ENCODE assay signal across 8 cellular contexts in genomic region chr19:39341122-39341719, GRCh38. TPM values are rescaled to one million over a fixed set of nuclear protein-coding genes. Genes with fewer than 3 reads are reported as not detected.
A peak's percentile ranks its signal among the peaks of the same experiment; 100 is the strongest.
DNase-seq lines count a peak whose midpoint lies in the region; ATAC-seq, FAIRE-seq and TF ChIP-seq lines count a peak whose summit lies in the region.

No MANE protein-coding gene starts in this region.

- POLR2A ChIA-PET in endothelial cell of umbilical vein (lab: Charles Lee): no interaction called here

- intact Hi-C loops in endothelial cell of umbilical vein (cut with micrococcal nuclease): loop anchor here (1.0 to 5.0 kb wide), 2 partner anchors 50 to 91 kb away; partner anchors contain the start of genes MED29 and PAF1

- no peaks in the 10 kb centered on the region for H3K9me3 Mint-ChIP-seq in activated naive CD4-positive, alpha-beta T cell treated with anti-CD3 and anti-CD28 coated beads, Interleukin-2, amount 50 U/mL, for 24 hours

- H3K9me1 ChIP-seq in endothelial cell of umbilical vein (replicated peaks; ENCODE audit: control insufficient read depth, extremely low read depth, insufficient read depth, low read length): no peaks in the 10 kb centered on the region

- ATAC-seq in HG03439 (IDR thresholded peaks at IDR 0.05; ENCODE audit: unreplicated experiment): no peak
- no peak for ATAC-seq in GM19328 (IDR thresholded peaks at IDR 0.05; ENCODE audit: unreplicated experiment)

- H3K9ac ChIP-seq in endothelial cell of umbilical vein (replicated peaks; ENCODE audit: extremely low read depth, insufficient read depth, low read length) (peak overlapping the region; percentile 63), muscle layer of colon (ENCODE audit: low read length) (peak overlapping the region; percentile 82)

- no peak for DNase-seq in activated naive CD4-positive, alpha-beta T cell (lab: John Stamatoyannopoulos, UW)
- no peak for DNase-seq in SJSA1 (ENCODE audit: low read depth in 1 of 2, low spot score in 2 of 2)
- DNase-seq in endothelial cell of umbilical vein (ENCODE audit: low read depth, low spot score): no peak
- DNase-seq in NCI-H1436 treated with DMSO at 0.1 percent for 48 hours (lab: John Stamatoyannopoulos, UW): no peak

- H3K27ac ChIP-seq in SJSA1 (peak overlapping the region; percentile 29; the same call in 1 of the 2 replicates), endothelial cell of umbilical vein (ENCODE audit: insufficient read depth, low read depth, low read length) (peak overlapping the region; percentile 19), muscle layer of colon (ENCODE audit: low read depth, low read length) (peak overlapping the region; percentile 92)

- H3K4me3 Mint-ChIP-seq in activated naive CD4-positive, alpha-beta T cell treated with anti-CD3 and anti-CD28 coated beads, Interleukin-2, amount 50 U/mL, for 24 hours: peak overlapping the region; percentile 95

- no TSS peak for BruUV-seq in endothelial cell of umbilical vein (replicated peaks; lab: Mats Ljungman, UMichigan)

- no peaks in the 10 kb centered on the region for H3K27me3 ChIP-seq in SJSA1 (replicated peaks)
- no peaks in the 10 kb centered on the region for H3K27me3 ChIP-seq in endothelial cell of umbilical vein (ENCODE audit: control insufficient read depth in 2 of 2, insufficient read depth in 2 of 2, low read length in 2 of 2)
- no peaks in the 10 kb centered on the region for H3K27me3 ChIP-seq in muscle layer of colon (ENCODE audit: control insufficient read depth in 1 of 2, insufficient read depth in 2 of 2, low read length in 2 of 2)

- H3K4me3 ChIP-seq in SJSA1 (peak overlapping the region; percentile 58), endothelial cell of umbilical vein (replicated peaks in 1 of 3; ENCODE audit: insufficient read depth in 1 of 3, low read depth in 1 of 3, low read length in 3 of 3) (peak overlapping the region; percentile 40 to 73 (median 58)), muscle layer of colon (ENCODE audit: low read depth in 1 of 2, low read length in 2 of 2) (peak overlapping the region; percentile 85 to 99)

- H3K27ac Mint-ChIP-seq in activated naive CD4-positive, alpha-beta T cell treated with anti-CD3 and anti-CD28 coated beads, Interleukin-2, amount 50 U/mL, for 24 hours: peak overlapping the region; percentile 95

- dilution Hi-C loops in endothelial cell of umbilical vein (cut with MboI; ENCODE audit: extremely low pct_ligation_motif_present, low sequenced_read_pairs): no loop called here

- FAIRE-seq in endothelial cell of umbilical vein (lab: Jason Lieb, UNC): peak; percentile 54

- no peaks in the 10 kb centered on the region for H4K20me1 ChIP-seq in endothelial cell of umbilical vein (replicated peaks; ENCODE audit: control insufficient read depth, extremely low read depth, insufficient read depth, low read length)

- peak overlapping the region; percentile 44 for H3K4me2 ChIP-seq in endothelial cell of umbilical vein (ENCODE audit: insufficient read depth, low read length)

- H3K4me1 ChIP-seq in SJSA1 (replicated peaks) (peaks cover 16% of the 10 kb centered on the region), endothelial cell of umbilical vein (ENCODE audit: control insufficient read depth, extremely low read depth, insufficient read depth, low read length) (peaks cover 13% of the 10 kb centered on the region), muscle layer of colon (ENCODE audit: insufficient read depth, low read length) (peaks cover 38% of the 10 kb centered on the region)

- peaks cover 2% of the 10 kb centered on the region for H3K36me3 Mint-ChIP-seq in activated naive CD4-positive, alpha-beta T cell treated with anti-CD3 and anti-CD28 coated beads, Interleukin-2, amount 50 U/mL, for 24 hours

- H3K4me1 Mint-ChIP-seq in activated naive CD4-positive, alpha-beta T cell treated with anti-CD3 and anti-CD28 coated beads, Interleukin-2, amount 50 U/mL, for 24 hours: peaks cover 71% of the 10 kb centered on the region

- no peak for TF ChIP-seq POLR2A in endothelial cell of umbilical vein (IDR thresholded peaks at IDR 0.05; ENCODE audit: low read depth, low read length)

- peak overlapping the region; percentile 42 for H2AFZ ChIP-seq in endothelial cell of umbilical vein (ENCODE audit: low read depth, low read length)

- H3K79me2 ChIP-seq in endothelial cell of umbilical vein (ENCODE audit: control insufficient read depth, insufficient read depth, low read length): peaks cover 22% of the 10 kb centered on the region

- peak in 1 of 2 donors; percentile 35 for TF ChIP-seq CTCF in endothelial cell of umbilical vein (IDR thresholded peaks at IDR 0.05; ENCODE audit: extremely low read depth in 1 of 2, insufficient read depth in 1 of 2, low read depth in 1 of 2, low read length in 2 of 2)

- H3K9me3 ChIP-seq in SJSA1 (replicated peaks): no peaks in the 10 kb centered on the region
- H3K9me3 ChIP-seq in endothelial cell of umbilical vein (replicated peaks; ENCODE audit: control insufficient read depth, insufficient read depth, low read length): no peaks in the 10 kb centered on the region
- no peaks in the 10 kb centered on the region for H3K9me3 ChIP-seq in muscle layer of colon (ENCODE audit: low read length)

- H3K36me3 ChIP-seq in SJSA1: peaks cover 10% of the 10 kb centered on the region
- no peaks in the 10 kb centered on the region for H3K36me3 ChIP-seq in endothelial cell of umbilical vein (ENCODE audit: control insufficient read depth in 2 of 2, extremely low read depth in 1 of 2, insufficient read depth in 2 of 2, low read length in 2 of 2)
- H3K36me3 ChIP-seq in muscle layer of colon (ENCODE audit: insufficient read depth, low read length): peaks cover 10% of the 10 kb centered on the region

- CTCF ChIA-PET in endothelial cell of umbilical vein (lab: Charles Lee): interaction anchor here (0.6 to 1.5 kb wide), 5 partner anchors 13 to 379 kb away, joined by 3 to 5 read pairs (median 3); no protein-coding TSS in a partner anchor

- H3K27me3 Mint-ChIP-seq in activated naive CD4-positive, alpha-beta T cell treated with anti-CD3 and anti-CD28 coated beads, Interleukin-2, amount 50 U/mL, for 24 hours: no peaks in the 10 kb centered on the region

RNA-seq across cellular contexts. Expression of gene SAMD4B, which starts 1.0 kb away (rescaled TPM):
- total RNA-seq in SJSA1 (2014; rRNA removed; shearing (Covaris generic)): 48.5 and 49.7 TPM in 2 replicates
- 82.1 and 87.7 TPM in 2 replicates for total RNA-seq in endothelial cell of umbilical vein
- 84.2 and 98.0 TPM in 2 replicates for polyA plus RNA-seq in endothelial cell of umbilical vein
- polyA plus RNA-seq in endothelial cell of umbilical vein (2011; cell fraction: cytosol; rRNA removed): 53.6 and 62.8 TPM in 2 replicates
- polyA plus RNA-seq in endothelial cell of umbilical vein (2011; cell fraction: nucleus; rRNA removed): 78.4 and 97.3 TPM in 2 replicates
- polyA plus RNA-seq in endothelial cell of umbilical vein (2012): 66.5 and 79.2 TPM in 2 replicates
- 50.7 and 57.0 TPM in 2 replicates for polyA minus RNA-seq in endothelial cell of umbilical vein
- 55.6 TPM for polyA minus RNA-seq in endothelial cell of umbilical vein (2011; cell fraction: cytosol; rRNA and poly(A)+ RNA removed)
- polyA minus RNA-seq in endothelial cell of umbilical vein (2011; cell fraction: nucleus; rRNA and poly(A)+ RNA removed): 39.8 and 43.1 TPM in 2 replicates

RNA-seq across cellular contexts. Expression of gene GMFG, which starts 5.4 kb away (rescaled TPM):
- total RNA-seq in SJSA1 (2014; rRNA removed; shearing (Covaris generic)): 1.4 TPM in 1 of 2 replicates, not detected in the other
- 39.5 and 41.5 TPM in 2 replicates for total RNA-seq in endothelial cell of umbilical vein
- polyA plus RNA-seq in endothelial cell of umbilical vein: 9.2 and 13.7 TPM in 2 replicates
- 18.9 and 28.7 TPM in 2 replicates for polyA plus RNA-seq in endothelial cell of umbilical vein (2011; cell fraction: cytosol; rRNA removed)
- 7.1 and 10.4 TPM in 2 replicates for polyA plus RNA-seq in endothelial cell of umbilical vein (2011; cell fraction: nucleus; rRNA removed)
- 10.7 and 11.9 TPM in 2 replicates for polyA plus RNA-seq in endothelial cell of umbilical vein (2012)
- polyA minus RNA-seq in endothelial cell of umbilical vein: 7.4 and 7.8 TPM in 2 replicates
- polyA minus RNA-seq in endothelial cell of umbilical vein (2011; cell fraction: cytosol; rRNA and poly(A)+ RNA removed): not detected
- 2.1 TPM in 1 of 2 replicates, not detected in the other for polyA minus RNA-seq in endothelial cell of umbilical vein (2011; cell fraction: nucleus; rRNA and poly(A)+ RNA removed)

RNA-seq across cellular contexts. Expression of gene LRFN1, which starts 20.6 kb away (rescaled TPM):
- total RNA-seq in SJSA1 (2014; rRNA removed; shearing (Covaris generic)): not detected in 2 replicates
- total RNA-seq in endothelial cell of umbilical vein: 1.4 and 1.5 TPM in 2 replicates
- 0.38 and 0.39 TPM in 2 replicates for polyA plus RNA-seq in endothelial cell of umbilical vein
- polyA plus RNA-seq in endothelial cell of umbilical vein (2011; cell fraction: cytosol; rRNA removed): 0.13 TPM in 2 replicates
- 0.17 and 0.26 TPM in 2 replicates for polyA plus RNA-seq in endothelial cell of umbilical vein (2011; cell fraction: nucleus; rRNA removed)
- polyA plus RNA-seq in endothelial cell of umbilical vein (2012): 0.82 and 1.2 TPM in 2 replicates
- 0.22 and 0.40 TPM in 2 replicates for polyA minus RNA-seq in endothelial cell of umbilical vein
- not detected for polyA minus RNA-seq in endothelial cell of umbilical vein (2011; cell fraction: cytosol; rRNA and poly(A)+ RNA removed)
- 0.19 TPM in 2 replicates for polyA minus RNA-seq in endothelial cell of umbilical vein (2011; cell fraction: nucleus; rRNA and poly(A)+ RNA removed)

RNA-seq across cellular contexts. Expression of gene IFNL1, which starts 45.0 kb away (rescaled TPM):
- total RNA-seq in SJSA1 (2014; rRNA removed; shearing (Covaris generic)): not detected in 2 replicates
- total RNA-seq in endothelial cell of umbilical vein: not detected in 2 replicates
- not detected in 2 replicates for polyA plus RNA-seq in endothelial cell of umbilical vein
- not detected in 2 replicates for polyA plus RNA-seq in endothelial cell of umbilical vein (2011; cell fraction: cytosol; rRNA removed)
- polyA plus RNA-seq in endothelial cell of umbilical vein (2011; cell fraction: nucleus; rRNA removed): not detected in 2 replicates
- not detected in 2 replicates for polyA plus RNA-seq in endothelial cell of umbilical vein (2012)
- not detected in 2 replicates for polyA minus RNA-seq in endothelial cell of umbilical vein
- polyA minus RNA-seq in endothelial cell of umbilical vein (2011; cell fraction: cytosol; rRNA and poly(A)+ RNA removed): not detected
- not detected in 2 replicates for polyA minus RNA-seq in endothelial cell of umbilical vein (2011; cell fraction: nucleus; rRNA and poly(A)+ RNA removed)

RNA-seq across cellular contexts. Expression of gene PAF1, which starts 49.7 kb away (rescaled TPM):
- 55.2 and 61.6 TPM in 2 replicates for total RNA-seq in SJSA1 (2014; rRNA removed; shearing (Covaris generic))
- total RNA-seq in endothelial cell of umbilical vein: 53.6 and 55.1 TPM in 2 replicates
- 77.9 and 90.8 TPM in 2 replicates for polyA plus RNA-seq in endothelial cell of umbilical vein
- polyA plus RNA-seq in endothelial cell of umbilical vein (2011; cell fraction: cytosol; rRNA removed): 60.4 and 68.7 TPM in 2 replicates
- 69.9 and 95.5 TPM in 2 replicates for polyA plus RNA-seq in endothelial cell of umbilical vein (2011; cell fraction: nucleus; rRNA removed)
- polyA plus RNA-seq in endothelial cell of umbilical vein (2012): 53.1 and 63.8 TPM in 2 replicates
- polyA minus RNA-seq in endothelial cell of umbilical vein: 41.9 and 56.6 TPM in 2 replicates
- polyA minus RNA-seq in endothelial cell of umbilical vein (2011; cell fraction: cytosol; rRNA and poly(A)+ RNA removed): 43.6 TPM
- 27.1 and 44.7 TPM in 2 replicates for polyA minus RNA-seq in endothelial cell of umbilical vein (2011; cell fraction: nucleus; rRNA and poly(A)+ RNA removed)

Comparison
In these comparisons a context has a peak if more than half of its experiments do, and no peak if none do; other contexts are left out.
1. H3K27ac ChIP-seq: peak in every context shown above with its lines; median percentile 92 in muscle layer of colon; 29 in SJSA1; 19 in endothelial cell of umbilical vein.
2. RNA of gene GMFG, which starts 5.4 kb away (total RNA-seq): 39.5 to 41.5 TPM in endothelial cell of umbilical vein; 1.4 TPM in SJSA1; every median in the first group is over 10 times any median in the second.
3. Peak in every context shown above with its lines, with median percentiles within 50 percentile points of each other: H3K4me3 ChIP-seq.